ENCODE assay signal across 38 cellular contexts in genomic region chr7:68218461-68218860, GRCh38.
"Had no signal": no experiment of that assay in that cellular context is flagged by ENCODE, and none has a peak within 500 bp of the region (broad histone marks: within the 10 kb centered on the region; RNA-seq: fewer than 3 reads in every experiment).

No MANE protein-coding gene starts in this region.

- H3K4me1 ChIP-seq: adrenal gland, ascending aorta, body of pancreas, breast epithelium had no signal

- H3K9me3 Mint-ChIP-seq: activated naive CD4-positive, alpha-beta T cell treated with anti-CD3 and anti-CD28 coated beads, Interleukin-2, amount 50 U/mL, for 24 hours; activated T-helper 17 cell treated with anti-CD3 and anti-CD28 coated beads, Interleukin-2, amount 50 U/mL, for 72 hours had no signal

- H3K4me1 Mint-ChIP-seq: activated naive CD4-positive, alpha-beta T cell treated with anti-CD3 and anti-CD28 coated beads, Interleukin-2, amount 10 ng/mL, durations not matched to agents 7 days and 5 days; activated naive CD4-positive, alpha-beta T cell treated with anti-CD3 and anti-CD28 coated beads, Interleukin-2, amount 50 U/mL, for 24 hours; activated naive CD8-positive, alpha-beta T cell treated with anti-CD3 and anti-CD28 coated beads for 36 hours; activated naive CD8-positive, alpha-beta T cell treated with anti-CD3 and anti-CD28 coated beads, Interleukin-2, amount 10 ng/mL, durations not matched to agents 7 days and 5 days; activated naive CD8-positive, alpha-beta T cell treated with anti-CD3 and anti-CD28 coated beads, Interleukin-2, amount 50 U/mL, for 24 hours; activated T-helper 17 cell treated with anti-CD3 and anti-CD28 coated beads, Interleukin-2, amount 50 U/mL, for 72 hours; central memory CD8-positive, alpha-beta T cell had no signal

- H3K36me3 Mint-ChIP-seq: activated naive CD4-positive, alpha-beta T cell treated with anti-CD3 and anti-CD28 coated beads, Interleukin-2, amount 10 ng/mL, durations not matched to agents 7 days and 5 days; activated naive CD4-positive, alpha-beta T cell treated with anti-CD3 and anti-CD28 coated beads, Interleukin-2, amount 50 U/mL, for 24 hours; activated naive CD4-positive, alpha-beta T cell treated with anti-CD3 and anti-CD28 coated beads, Interleukin-2, amount 50 U/mL, for 72 hours; activated naive CD8-positive, alpha-beta T cell treated with anti-CD3 and anti-CD28 coated beads for 36 hours; activated naive CD8-positive, alpha-beta T cell treated with anti-CD3 and anti-CD28 coated beads, Interleukin-2, amount 10 ng/mL, durations not matched to agents 7 days and 5 days; brain had no signal

- H3K27ac Mint-ChIP-seq: activated naive CD4-positive, alpha-beta T cell treated with anti-CD3 and anti-CD28 coated beads for 36 hours; activated naive CD4-positive, alpha-beta T cell treated with anti-CD3 and anti-CD28 coated beads, Interleukin-2, amount 10 ng/mL, durations not matched to agents 7 days and 5 days; activated naive CD4-positive, alpha-beta T cell treated with anti-CD3 and anti-CD28 coated beads, Interleukin-2, amount 50 U/mL, for 24 hours; activated naive CD4-positive, alpha-beta T cell treated with anti-CD3 and anti-CD28 coated beads, Interleukin-2, amount 50 U/mL, for 72 hours; activated naive CD8-positive, alpha-beta T cell; activated naive CD8-positive, alpha-beta T cell treated with anti-CD3 and anti-CD28 coated beads for 36 hours; activated naive CD8-positive, alpha-beta T cell treated with anti-CD3 and anti-CD28 coated beads, Interleukin-2, amount 10 ng/mL, durations not matched to agents 7 days and 5 days; activated naive CD8-positive, alpha-beta T cell treated with anti-CD3 and anti-CD28 coated beads, Interleukin-2, amount 50 U/mL, for 24 hours; activated T-cell treated with anti-CD3 and anti-CD28 coated beads, Interleukin-2, amount 50 U/mL, for 24 hours; activated T-cell treated with anti-CD3 and anti-CD28 coated beads, Interleukin-2, amount 50 U/mL, for 72 hours; activated T-helper 1 cell treated with anti-CD3 and anti-CD28 coated beads, Interleukin-12 subunit alpha, Interleukin-12 subunit beta, Interleukin-2, Interleukin-4 antibody, amounts not matched to agents 30 ng/mL and 10 ng/mL and 1 ng/mL, durations not matched to agents 14 hours and 24 hours and 36 hours; activated T-helper 17 cell treated with anti-CD3 and anti-CD28 coated beads, Interleukin-2, amount 50 U/mL, for 72 hours; activated T-helper 2 cell treated with anti-CD3 and anti-CD28 coated beads, Interferon-gamma antibody, Interleukin-2, Interleukin-4, amounts not matched to agents 10 μg/mL and 5 μg/mL and 100 μg/mL, durations not matched to agents 14 hours and 24 hours and 36 hours; brain had no signal

- H3K27me3 ChIP-seq: adrenal gland, ascending aorta, body of pancreas, brain microvascular endothelial cell, breast epithelium, cardiac muscle cell had no signal

- H3K4me3 ChIP-seq: adrenal gland, ascending aorta, body of pancreas, breast epithelium, cardiac muscle cell had no signal

- ATAC-seq: activated naive CD4-positive, alpha-beta T cell treated with anti-CD3 and anti-CD28 coated beads, Interleukin-2, amount 50 U/mL, for 72 hours; activated naive CD8-positive, alpha-beta T cell treated with anti-CD3 and anti-CD28 coated beads, Interleukin-2, amount 50 U/mL, for 24 hours; activated T-cell treated with anti-CD3 and anti-CD28 coated beads, Interleukin-2, amount 50 U/mL, for 4 hours; activated T-cell treated with anti-CD3 and anti-CD28 coated beads, Interleukin-2, amount 50 U/mL, for 72 hours; activated T-helper 17 cell treated with anti-CD3 and anti-CD28 coated beads, Interleukin-2, amount 50 U/mL, for 72 hours; body of pancreas had no signal

- H3K27me3 Mint-ChIP-seq: activated naive CD4-positive, alpha-beta T cell treated with anti-CD3 and anti-CD28 coated beads, Interleukin-2, amount 10 ng/mL, durations not matched to agents 7 days and 5 days; activated naive CD4-positive, alpha-beta T cell treated with anti-CD3 and anti-CD28 coated beads, Interleukin-2, amount 50 U/mL, for 24 hours; activated naive CD8-positive, alpha-beta T cell; activated naive CD8-positive, alpha-beta T cell treated with anti-CD3 and anti-CD28 coated beads for 36 hours; activated naive CD8-positive, alpha-beta T cell treated with anti-CD3 and anti-CD28 coated beads, Interleukin-2, amount 10 ng/mL, durations not matched to agents 7 days and 5 days; activated naive CD8-positive, alpha-beta T cell treated with anti-CD3 and anti-CD28 coated beads, Interleukin-2, amount 50 U/mL, for 24 hours; activated T-cell treated with anti-CD3 and anti-CD28 coated beads, Interleukin-2, amount 50 U/mL, for 24 hours; activated T-helper 17 cell treated with anti-CD3 and anti-CD28 coated beads, Interleukin-2, amount 50 U/mL, for 72 hours; central memory CD8-positive, alpha-beta T cell had no signal

- H3K36me3 ChIP-seq: adrenal gland, ascending aorta, brain microvascular endothelial cell, breast epithelium, cardiac muscle cell had no signal

- H3K4me3 Mint-ChIP-seq: activated naive CD4-positive, alpha-beta T cell treated with anti-CD3 and anti-CD28 coated beads for 36 hours; activated naive CD4-positive, alpha-beta T cell treated with anti-CD3 and anti-CD28 coated beads, Interleukin-2, amount 10 ng/mL, durations not matched to agents 7 days and 5 days; activated naive CD4-positive, alpha-beta T cell treated with anti-CD3 and anti-CD28 coated beads, Interleukin-2, amount 50 U/mL, for 24 hours; activated naive CD8-positive, alpha-beta T cell; activated naive CD8-positive, alpha-beta T cell treated with anti-CD3 and anti-CD28 coated beads for 36 hours; activated naive CD8-positive, alpha-beta T cell treated with anti-CD3 and anti-CD28 coated beads, Interleukin-2, amount 10 ng/mL, durations not matched to agents 7 days and 5 days; activated naive CD8-positive, alpha-beta T cell treated with anti-CD3 and anti-CD28 coated beads, Interleukin-2, amount 50 U/mL, for 24 hours; activated T-cell treated with anti-CD3 and anti-CD28 coated beads, Interleukin-2, amount 50 U/mL, for 24 hours; activated T-cell treated with anti-CD3 and anti-CD28 coated beads, Interleukin-2, amount 50 U/mL, for 4 hours; activated T-cell treated with anti-CD3 and anti-CD28 coated beads, Interleukin-2, amount 50 U/mL, for 72 hours; activated T-helper 1 cell treated with anti-CD3 and anti-CD28 coated beads, Interleukin-12 subunit alpha, Interleukin-12 subunit beta, Interleukin-2, Interleukin-4 antibody, amounts not matched to agents 30 ng/mL and 10 ng/mL and 1 ng/mL, durations not matched to agents 14 hours and 24 hours and 36 hours; activated T-helper 17 cell treated with anti-CD3 and anti-CD28 coated beads, Interleukin-2, amount 50 U/mL, for 72 hours; brain; central memory CD8-positive, alpha-beta T cell had no signal

- DNase-seq: activated effector memory CD4-positive, alpha-beta T cell treated with anti-CD3 and anti-CD28 coated beads, Interleukin-2, amount 50 U/mL, for 16 hours; activated effector memory CD4-positive, alpha-beta T cell treated with Interleukin-2 at 50 U/mL for 16 hours; activated gamma-delta T cell; activated gamma-delta T cell treated with Interleukin-2 at 50 U/mL for 16 hours; activated naive CD4-positive, alpha-beta T cell; activated naive CD4-positive, alpha-beta T cell treated with anti-CD3 and anti-CD28 coated beads for 36 hours; activated naive CD4-positive, alpha-beta T cell treated with anti-CD3 and anti-CD28 coated beads, Interleukin-2, amount 10 ng/mL, durations not matched to agents 7 days and 5 days; activated naive CD4-positive, alpha-beta T cell treated with anti-CD3 and anti-CD28 coated beads, Interleukin-2, amount 50 U/mL, for 16 hours; activated naive CD4-positive, alpha-beta T cell treated with Interleukin-2 at 50 U/mL for 16 hours; activated naive CD8-positive, alpha-beta T cell treated with anti-CD3 and anti-CD28 coated beads for 36 hours; activated naive CD8-positive, alpha-beta T cell treated with anti-CD3 and anti-CD28 coated beads, Interleukin-2, amount 10 ng/mL, durations not matched to agents 7 days and 5 days; activated naive CD8-positive, alpha-beta T cell treated with anti-CD3 and anti-CD28 coated beads, Interleukin-2, amount 50 U/mL, for 24 hours; activated T-cell treated with anti-CD3 and anti-CD28 coated beads, Interleukin-2, amount 50 U/mL, for 1 hour; activated T-cell treated with anti-CD3 and anti-CD28 coated beads, Interleukin-2, amount 50 U/mL, for 24 hours; activated T-cell treated with anti-CD3 and anti-CD28 coated beads, Interleukin-2, amount 50 U/mL, for 4 hours; activated T-cell treated with anti-CD3 and anti-CD28 coated beads, Interleukin-2, amount 50 U/mL, for 48 hours; activated T-cell treated with anti-CD3 and anti-CD28 coated beads, Interleukin-2, amount 50 U/mL, for 72 hours; adrenal gland; amniotic stem cell; amygdala; anterior cingulate cortex; aorta; body of pancreas; brain microvascular endothelial cell; caudate nucleus; central memory CD4-positive, alpha-beta T cell; cerebellar nuclear complex had no signal

- H3K27ac ChIP-seq: adrenal gland, ascending aorta, body of pancreas, brain microvascular endothelial cell, breast epithelium, cardiac muscle cell had no signal

- H3K9me3 ChIP-seq: adrenal gland, ascending aorta, body of pancreas, breast epithelium had no signal
